Comparison of ENCODE assay signal across 17 cellular contexts in genomic region chr5:79929095-79929494, GRCh38.
"Had no signal": no experiment of that assay in that cellular context is flagged by ENCODE, and none has a peak within 500 bp of the region (broad histone marks: within the 10 kb centered on the region; RNA-seq: fewer than 3 reads in every experiment).

No MANE protein-coding gene starts in this region.

- H3K27me3 ChIP-seq: heart left ventricle, right lobe of liver, testis had no signal

- H3K4me1 ChIP-seq: right lobe of liver, testis had no signal

- DNase-seq: activated B cell treated with CpG ODN at 0.5 μM for 24 hours; activated CD4-positive, alpha-beta T cell treated with anti-CD3 and anti-CD28 coated beads, Interleukin-2, amount 10 ng/mL, durations not matched to agents 24 days and 14 days; activated CD8-positive, alpha-beta memory T cell treated with anti-CD3 and anti-CD28 coated beads for 24 hours; activated naive CD4-positive, alpha-beta T cell treated with anti-CD3 and anti-CD28 coated beads for 36 hours; activated T-cell treated with anti-CD3 and anti-CD28 coated beads for 4 hours; effector CD4-positive, alpha-beta T cell; foreskin melanocyte; heart left ventricle; left colon; naive thymus-derived CD8-positive, alpha-beta T cell; right lobe of liver; stimulated activated CD4-positive, alpha-beta T cell treated with anti-CD3 and anti-CD28 coated beads, Interleukin-12 subunit alpha, Interleukin-12 subunit beta, amount 100 ng/mL, for 4 hours; stimulated activated naive CD4-positive, alpha-beta T cell treated with Interleukin-2 at 50 U/mL for 16 hours; testis had no signal

- ATAC-seq: activated T-helper 17 cell treated with anti-CD3 and anti-CD28 coated beads, Interleukin-2, amount 50 U/mL, for 72 hours; heart left ventricle; left colon; naive thymus-derived CD8-positive, alpha-beta T cell; right lobe of liver had no signal

- H3K9me3 ChIP-seq: heart left ventricle, neutrophil, right lobe of liver, testis had no signal

- H3K27ac ChIP-seq: coronary artery, heart left ventricle, neutrophil, right lobe of liver, testis had no signal

- H3K4me3 ChIP-seq: coronary artery, heart left ventricle, right lobe of liver, testis had no signal

- H3K36me3 ChIP-seq: heart left ventricle, neutrophil, right lobe of liver had no signal
